In the genomic region with DNA sequence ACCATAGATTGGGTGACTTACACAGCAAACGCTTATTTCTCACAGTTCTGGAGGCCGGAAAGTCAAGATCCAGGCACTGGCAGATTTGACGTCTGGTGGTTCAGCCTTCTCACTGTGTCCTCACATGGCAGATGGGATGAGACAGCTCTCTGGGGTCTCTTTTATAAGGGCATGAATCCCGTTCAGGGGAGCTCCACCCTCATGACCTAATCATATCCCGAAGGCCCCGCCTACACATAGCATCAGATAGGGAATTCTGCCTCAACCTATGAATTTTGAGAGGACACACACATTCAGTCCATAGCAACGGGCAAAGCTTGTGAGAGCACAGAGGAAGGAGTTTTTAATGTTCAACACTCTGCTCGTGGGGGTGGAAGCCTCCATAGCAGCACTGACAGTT, we compare ENCODE assay signal across 24 cellular contexts. TPM values are rescaled to one million over a fixed set of nuclear protein-coding genes. Genes with fewer than 3 reads are reported as not detected.
DNase-seq lines count a peak whose midpoint lies in the region; ATAC-seq and TF ChIP-seq lines count a peak whose summit lies in the region.
"Had no signal": no experiment of that assay in that cellular context is flagged by ENCODE, and none has a peak within 500 bp of the region (broad histone marks: within the 10 kb centered on the region; RNA-seq: fewer than 3 reads in every experiment).

No MANE protein-coding gene starts in this region.

- intact Hi-C loops in esophagus muscularis mucosa (cut with DNase I) (no loop called here), psoas muscle (cut with DNase I) (no loop called here)

- POLR2A ChIA-PET in activated CD4-positive, alpha-beta memory T cell treated with anti-CD3 and anti-CD28 coated beads, Interleukin-2, amount 10 ng/mL, durations not matched to agents 7 days and 5 days (lab: Charles Lee) = no interaction called here

- no peaks in the 10 kb centered on the region; the same call in 1 of the 2 replicates for H3F3A ChIP-seq in Loucy (ENCODE audit: low read depth)

- H3K27ac ChIP-seq in esophagus muscularis mucosa (replicated peaks in 1 of 4) (peak overlapping the region; percentile 81 to 97 (median 88)), psoas muscle (peak overlapping the region; percentile 32), tibial nerve (peak overlapping the region; percentile 40 to 97 (median 87))
- H3K27ac ChIP-seq: hepatocyte had no signal

- H3K27me3 ChIP-seq in Loucy (ENCODE audit: insufficient read depth, low read length, poor library complexity, severe bottlenecking) = no peaks in the 10 kb centered on the region
- H3K27me3 ChIP-seq in esophagus muscularis mucosa = no peaks in the 10 kb centered on the region
- H3K27me3 ChIP-seq in psoas muscle (ENCODE audit: insufficient read depth in 3 of 3, low read length in 2 of 3) = no peaks in the 10 kb centered on the region
- no peaks in the 10 kb centered on the region for H3K27me3 ChIP-seq in tibial nerve
- H3K27me3 ChIP-seq: hepatocyte, SJCRH30 had no signal

- H3K27ac Mint-ChIP-seq in activated CD4-positive, alpha-beta memory T cell treated with anti-CD3 and anti-CD28 coated beads, Interleukin-2, amount 10 ng/mL, durations not matched to agents 7 days and 5 days = no peak overlapping the region
- H3K27ac Mint-ChIP-seq: activated CD8-positive, alpha-beta memory T cell treated with anti-CD3 and anti-CD28 coated beads, Interleukin-2, amount 10 ng/mL, durations not matched to agents 7 days and 5 days; activated naive CD4-positive, alpha-beta T cell treated with anti-CD3 and anti-CD28 coated beads, Interleukin-2, amount 50 U/mL, for 72 hours; activated T-helper 1 cell treated with anti-CD3 and anti-CD28 coated beads, Interleukin-12 subunit alpha, Interleukin-12 subunit beta, Interleukin-2, Interleukin-4 antibody, amounts not matched to agents 30 ng/mL and 10 ng/mL and 1 ng/mL, durations not matched to agents 14 hours and 24 hours and 36 hours; IgD-negative memory B cell; memory B cell; natural killer cell; stimulated activated naive CD8-positive, alpha-beta T cell treated with anti-CD3 and anti-CD28 coated beads, Interleukin-15, Interleukin-2, amounts not matched to agents 100 ng/mL and 50 ng/mL, for 24 hours had no signal

- H3K4me1 Mint-ChIP-seq in activated CD4-positive, alpha-beta memory T cell treated with anti-CD3 and anti-CD28 coated beads, Interleukin-2, amount 10 ng/mL, durations not matched to agents 7 days and 5 days = no peaks in the 10 kb centered on the region
- H3K4me1 Mint-ChIP-seq: activated CD8-positive, alpha-beta memory T cell treated with anti-CD3 and anti-CD28 coated beads, Interleukin-2, amount 10 ng/mL, durations not matched to agents 7 days and 5 days; CD8-positive, alpha-beta memory T cell; IgD-negative memory B cell; memory B cell; natural killer cell had no signal

- no peak for DNase-seq in esophagus muscularis mucosa (ENCODE audit: extremely low spot score)
- no peak for DNase-seq in psoas muscle
- no peak for DNase-seq in tibial nerve (ENCODE audit: low spot score in 2 of 2)
- no peak for DNase-seq in activated CD4-positive, alpha-beta memory T cell treated with anti-CD3 and anti-CD28 coated beads, Interleukin-2, amount 10 ng/mL, durations not matched to agents 7 days and 5 days
- no peak for DNase-seq in NCI-H187 treated with DMSO at 0.1 percent for 48 hours (lab: John Stamatoyannopoulos, UW)
- no peak for DNase-seq in C1 segment of cervical spinal cord (lab: John Stamatoyannopoulos, UW)
- DNase-seq: activated CD4-positive, alpha-beta T cell treated with anti-CD3 and anti-CD28 coated beads for 48 hours; activated CD8-positive, alpha-beta memory T cell treated with anti-CD3 and anti-CD28 coated beads, Interleukin-2, amount 10 ng/mL, durations not matched to agents 7 days and 5 days; CD8-positive, alpha-beta memory T cell; natural killer cell; NCI-H2227 treated with DMSO at 0.1 percent for 48 hours; NCI-H774; PC-3; SJCRH30; small intestine; stimulated activated CD4-positive, alpha-beta T cell treated with anti-CD3 and anti-CD28 coated beads, Interleukin-2, amount 100 ng/mL, for 48 hours had no signal

- no peak overlapping the region for H3K4me3 ChIP-seq in Loucy (ENCODE audit: low read length, poor library complexity, severe bottlenecking)
- no peak overlapping the region for H3K4me3 ChIP-seq in esophagus muscularis mucosa
- H3K4me3 ChIP-seq in psoas muscle = no peak overlapping the region
- no peak overlapping the region for H3K4me3 ChIP-seq in tibial nerve
- H3K4me3 ChIP-seq: hepatocyte, SJCRH30 had no signal

- no peak for ATAC-seq in psoas muscle
- ATAC-seq: activated CD8-positive, alpha-beta memory T cell treated with anti-CD3 and anti-CD28 coated beads, Interleukin-2, amount 10 ng/mL, durations not matched to agents 7 days and 5 days; activated naive CD4-positive, alpha-beta T cell treated with anti-CD3 and anti-CD28 coated beads, Interleukin-2, amount 50 U/mL, for 72 hours; natural killer cell; PC-3 had no signal

- H3K4me1 ChIP-seq in Loucy (ENCODE audit: insufficient read depth, low read length, poor library complexity, severe bottlenecking) = peaks cover 42% of the 10 kb centered on the region
- H3K4me1 ChIP-seq in esophagus muscularis mucosa = peaks cover 56 to 100% (median 100%) of the 10 kb centered on the region in 4 donors
- peaks cover 43% of the 10 kb centered on the region for H3K4me1 ChIP-seq in psoas muscle
- peaks cover 4 to 97% (median 67%) of the 10 kb centered on the region in 4 donors for H3K4me1 ChIP-seq in tibial nerve

- H3K9me3 Mint-ChIP-seq in activated CD4-positive, alpha-beta memory T cell treated with anti-CD3 and anti-CD28 coated beads, Interleukin-2, amount 10 ng/mL, durations not matched to agents 7 days and 5 days = no peaks in the 10 kb centered on the region
- H3K9me3 Mint-ChIP-seq: activated naive CD4-positive, alpha-beta T cell treated with anti-CD3 and anti-CD28 coated beads, Interleukin-2, amount 50 U/mL, for 72 hours; activated T-helper 1 cell treated with anti-CD3 and anti-CD28 coated beads, Interleukin-12 subunit alpha, Interleukin-12 subunit beta, Interleukin-2, Interleukin-4 antibody, amounts not matched to agents 30 ng/mL and 10 ng/mL and 1 ng/mL, durations not matched to agents 14 hours and 24 hours and 36 hours; CD8-positive, alpha-beta memory T cell; memory B cell; natural killer cell; stimulated activated naive CD8-positive, alpha-beta T cell treated with anti-CD3 and anti-CD28 coated beads, Interleukin-15, Interleukin-2, amounts not matched to agents 100 ng/mL and 50 ng/mL, for 24 hours had no signal

- no peaks in the 10 kb centered on the region for H4K20me1 ChIP-seq in Loucy (ENCODE audit: insufficient read depth, low read length, poor library complexity, severe bottlenecking)

- H3K9me2 ChIP-seq in Loucy (replicated peaks; ENCODE audit: low read depth, low read length) = no peaks in the 10 kb centered on the region

- H3K36me3 ChIP-seq in Loucy (ENCODE audit: insufficient read depth, low read length) (no peaks in the 10 kb centered on the region), esophagus muscularis mucosa (peaks cover 0 to 9% (median 4%) of the 10 kb centered on the region in 4 donors), psoas muscle (ENCODE audit: insufficient read depth in 1 of 2, low read depth in 1 of 2) (no peaks in the 10 kb centered on the region), tibial nerve (no peaks in the 10 kb centered on the region)
- H3K36me3 ChIP-seq: SJCRH30 had no signal

- H2AFZ ChIP-seq in Loucy (ENCODE audit: low read length) = 0 out of 2 replicates have a peak overlapping the region, but pooled peaks have one; percentile 4
- H2AFZ ChIP-seq: hepatocyte had no signal

- no peak overlapping the region for H3K4me3 Mint-ChIP-seq in activated CD4-positive, alpha-beta memory T cell treated with anti-CD3 and anti-CD28 coated beads, Interleukin-2, amount 10 ng/mL, durations not matched to agents 7 days and 5 days
- H3K4me3 Mint-ChIP-seq: activated CD8-positive, alpha-beta memory T cell treated with anti-CD3 and anti-CD28 coated beads, Interleukin-2, amount 10 ng/mL, durations not matched to agents 7 days and 5 days; activated T-helper 1 cell treated with anti-CD3 and anti-CD28 coated beads, Interleukin-12 subunit alpha, Interleukin-12 subunit beta, Interleukin-2, Interleukin-4 antibody, amounts not matched to agents 30 ng/mL and 10 ng/mL and 1 ng/mL, durations not matched to agents 14 hours and 24 hours and 36 hours; CD8-positive, alpha-beta memory T cell; IgD-negative memory B cell; memory B cell; natural killer cell; stimulated activated naive CD8-positive, alpha-beta T cell treated with anti-CD3 and anti-CD28 coated beads, Interleukin-15, Interleukin-2, amounts not matched to agents 100 ng/mL and 50 ng/mL, for 24 hours had no signal

- H3K4me2 ChIP-seq in Loucy (ENCODE audit: low read depth, low read length, poor library complexity, severe bottlenecking) = no peak overlapping the region
- H3K4me2 ChIP-seq: hepatocyte had no signal

- no peaks in the 10 kb centered on the region for H3K27me3 Mint-ChIP-seq in activated CD4-positive, alpha-beta memory T cell treated with anti-CD3 and anti-CD28 coated beads, Interleukin-2, amount 10 ng/mL, durations not matched to agents 7 days and 5 days
- H3K27me3 Mint-ChIP-seq: activated CD8-positive, alpha-beta memory T cell treated with anti-CD3 and anti-CD28 coated beads, Interleukin-2, amount 10 ng/mL, durations not matched to agents 7 days and 5 days; memory B cell; stimulated activated naive CD8-positive, alpha-beta T cell treated with anti-CD3 and anti-CD28 coated beads, Interleukin-15, Interleukin-2, amounts not matched to agents 100 ng/mL and 50 ng/mL, for 24 hours had no signal

- no peak overlapping the region for H3K9ac ChIP-seq in Loucy (ENCODE audit: low read depth, low read length, poor library complexity, severe bottlenecking)

- no peak for TF ChIP-seq POLR2A in esophagus muscularis mucosa (IDR thresholded peaks at IDR 0.05; ENCODE audit: low read depth)
- no peak for TF ChIP-seq POLR2A in tibial nerve (IDR thresholded peaks at IDR 0.05)

- H3K9me3 ChIP-seq in Loucy (ENCODE audit: insufficient read depth, low read depth, low read length) = no peaks in the 10 kb centered on the region
- no peaks in the 10 kb centered on the region for H3K9me3 ChIP-seq in esophagus muscularis mucosa
- H3K9me3 ChIP-seq in psoas muscle = no peaks in the 10 kb centered on the region
- no peaks in the 10 kb centered on the region for H3K9me3 ChIP-seq in tibial nerve
- H3K9me3 ChIP-seq: SJCRH30 had no signal

- no peaks in the 10 kb centered on the region for H3K79me2 ChIP-seq in Loucy (ENCODE audit: insufficient read depth, low read length)
- H3K79me2 ChIP-seq: hepatocyte had no signal

- CTCF ChIA-PET in activated CD4-positive, alpha-beta memory T cell treated with anti-CD3 and anti-CD28 coated beads, Interleukin-2, amount 10 ng/mL, durations not matched to agents 7 days and 5 days (lab: Charles Lee) = no interaction called here

- 47% methylated on average over 7 of the region's 8 CpGs for WGBS in esophagus muscularis mucosa
- WGBS in psoas muscle, 3 donors = 73 to 76% (median 74%) methylated on average over 8 of the region's 8 CpGs
- WGBS in tibial nerve, 2 donors = 55 to 63% methylated on average over 8 of the region's 8 CpGs

- H3K36me3 Mint-ChIP-seq in activated CD4-positive, alpha-beta memory T cell treated with anti-CD3 and anti-CD28 coated beads, Interleukin-2, amount 10 ng/mL, durations not matched to agents 7 days and 5 days (ENCODE audit: low read depth) = no peaks in the 10 kb centered on the region
- H3K36me3 Mint-ChIP-seq: activated CD8-positive, alpha-beta memory T cell treated with anti-CD3 and anti-CD28 coated beads, Interleukin-2, amount 10 ng/mL, durations not matched to agents 7 days and 5 days; activated naive CD4-positive, alpha-beta T cell treated with anti-CD3 and anti-CD28 coated beads, Interleukin-2, amount 50 U/mL, for 72 hours; CD8-positive, alpha-beta memory T cell; memory B cell; natural killer cell had no signal

- no peak for TF ChIP-seq EP300 in esophagus muscularis mucosa (IDR thresholded peaks at IDR 0.05)
- TF ChIP-seq EP300 in tibial nerve (IDR thresholded peaks at IDR 0.05) = no peak

- TF ChIP-seq CTCF in Loucy (conservative IDR thresholded peaks at IDR 0.05; ENCODE audit: low read length) (no peak), esophagus muscularis mucosa (IDR thresholded peaks at IDR 0.05) (no peak), psoas muscle (IDR thresholded peaks at IDR 0.05) (no peak), tibial nerve (IDR thresholded peaks at IDR 0.05) (no peak)

RNA-seq across cellular contexts. Expression of a gene that starts 27.5 kb away (rescaled TPM):
- total RNA-seq in esophagus muscularis mucosa = 100 to 1,000 TPM; 221 to 446 (median 392) TPM
- 10 to 100 TPM; 10.7 to 67.1 (median 23.4) TPM for total RNA-seq in psoas muscle
- 10 to 100 TPM in 2 of 3 donors, 1 to 10 TPM in 1; 7.0 to 43.8 (median 31.4) TPM for polyA plus RNA-seq in psoas muscle
- 100 to 1,000 TPM in 1 of 4 donors, 10 to 100 TPM in 3; 73.9 to 133 (median 93.3) TPM for total RNA-seq in tibial nerve
- not detected for total RNA-seq in activated CD4-positive, alpha-beta memory T cell treated with anti-CD3 and anti-CD28 coated beads, Interleukin-2, amount 10 ng/mL, durations not matched to agents 7 days and 5 days
- total RNA-seq: activated CD8-positive, alpha-beta memory T cell treated with anti-CD3 and anti-CD28 coated beads, Interleukin-2, amount 10 ng/mL, durations not matched to agents 7 days and 5 days; activated naive CD4-positive, alpha-beta T cell treated with anti-CD3 and anti-CD28 coated beads, Interleukin-2, amount 50 U/mL, for 72 hours; activated T-helper 1 cell treated with anti-CD3 and anti-CD28 coated beads, Interleukin-12 subunit alpha, Interleukin-12 subunit beta, Interleukin-2, Interleukin-4 antibody, amounts not matched to agents 30 ng/mL and 10 ng/mL and 1 ng/mL, durations not matched to agents 14 hours and 24 hours and 36 hours; CD8-positive, alpha-beta memory T cell; natural killer cell; PC-3; T-helper 1 cell treated with Interleukin-12 subunit alpha and Interleukin-12 subunit beta and Interleukin-4 antibody, amounts not matched to agents 30 ng/mL and 1 ng/mL, for 36 hours had no signal
- polyA plus RNA-seq: CD8-positive, alpha-beta memory T cell; IgD-negative memory B cell had no signal

Comparison
In these comparisons a context has a peak if more than half of its experiments do, and no peak if none do; other contexts are left out.
1. H3K27ac ChIP-seq: peak in every context shown above with its lines; median percentile 88 in esophagus muscularis mucosa; 87 in tibial nerve; 32 in psoas muscle.
2. RNA of a gene that starts 27.5 kb away (total RNA-seq): 221 to 446 TPM in esophagus muscularis mucosa, 73.9 to 133 TPM in tibial nerve and 10.7 to 67.1 TPM in psoas muscle; not detected in activated CD4-positive, alpha-beta memory T cell treated with anti-CD3 and anti-CD28 coated beads, Interleukin-2, amount 10 ng/mL, durations not matched to agents 7 days and 5 days; every median in the first group is over 10 times any median in the second.